13 cellular contexts compared by ENCODE assay signal in the genomic region with DNA sequence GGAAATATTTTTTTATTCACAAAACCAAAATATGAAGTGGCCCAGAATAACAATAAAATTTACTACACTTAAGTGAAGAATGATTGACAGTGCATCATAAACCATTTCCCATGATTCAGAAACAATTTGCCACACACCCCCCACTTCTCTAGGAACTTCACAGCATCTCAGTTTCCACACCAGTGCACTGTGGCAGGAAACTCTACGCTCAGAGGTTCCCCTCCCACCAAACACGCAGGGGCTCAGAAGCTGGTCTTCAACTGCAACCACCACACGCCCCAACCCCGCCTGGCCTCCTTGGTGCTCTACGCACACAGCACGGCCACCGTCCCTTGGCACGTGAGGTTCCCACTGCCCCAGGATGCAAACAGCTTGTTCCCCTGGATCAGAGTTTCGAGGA.
A peak's percentile ranks its signal among the peaks of the same experiment; 100 is the strongest.
DNase-seq lines count a peak whose midpoint lies in the region; ATAC-seq and TF ChIP-seq lines count a peak whose summit lies in the region.
"Had no signal": no experiment of that assay in that cellular context is flagged by ENCODE, and none has a peak within 500 bp of the region (broad histone marks: within the 10 kb centered on the region; RNA-seq: fewer than 3 reads in every experiment).

No MANE protein-coding gene starts in this region.

- H3K9me2 ChIP-seq in SK-N-SH = no peaks in the 10 kb centered on the region

- no peak for TF ChIP-seq EP300 in SK-N-SH (IDR thresholded peaks at IDR 0.05; ENCODE audit: borderline replicate concordance in 1 of 2, low read depth in 1 of 2, low read length in 1 of 2)

- H3K27me3 ChIP-seq in SK-N-SH (ENCODE audit: insufficient read depth) (no peaks in the 10 kb centered on the region), OCI-LY3 (ENCODE audit: low read depth, low read length) (no peaks in the 10 kb centered on the region)

- DNase-seq in SK-N-SH = peak; percentile 15
- DNase-seq in islet precursor cell = peak; percentile 2
- DNase-seq in stimulated activated CD8-positive, alpha-beta memory T cell treated with anti-CD3 and anti-CD28 coated beads, Interleukin-7, amount 100 ng/mL, for 4 hours (ENCODE audit: low read depth in 2 of 2) = peak; percentile 15 to 29
- no peak for DNase-seq in NCI-H2171 treated with DMSO at 0.1 percent for 48 hours (lab: John Stamatoyannopoulos, UW)
- DNase-seq in NCI-H446 treated with DMSO at 0.1 percent for 48 hours (lab: John Stamatoyannopoulos, UW) = no peak
- DNase-seq in GM13976 (ENCODE audit: low spot score) = no peak
- DNase-seq: 8988T; activated CD4-positive, alpha-beta memory T cell treated with anti-CD3 and anti-CD28 coated beads, Interleukin-2, amount 10 ng/mL, durations not matched to agents 7 days and 5 days; activated naive CD4-positive, alpha-beta T cell treated with anti-CD3 and anti-CD28 coated beads, Interleukin-2, amount 50 U/mL, for 16 hours; C1 segment of cervical spinal cord; DMS79 had no signal

- H3K4me2 ChIP-seq in SK-N-SH (no peak overlapping the region), OCI-LY3 (ENCODE audit: low read length) (peak overlapping the region; percentile 28)

- H3K4me1 ChIP-seq in SK-N-SH (ENCODE audit: control insufficient read depth in 1 of 2, insufficient read depth in 2 of 2, low read depth in 1 of 2, low read length in 1 of 2) (peaks cover 0 to 13% of the 10 kb centered on the region in 2 experiments; a peak in 1 of 4 replicates), OCI-LY3 (ENCODE audit: low read length) (peaks cover 4% of the 10 kb centered on the region; the same call in 1 of the 2 replicates)

- H3K27ac ChIP-seq in SK-N-SH (ENCODE audit: low read depth in 2 of 2, low read length in 1 of 2) = no peak overlapping the region
- no peak overlapping the region for H3K27ac ChIP-seq in OCI-LY3 (ENCODE audit: low read length)

- POLR2A ChIA-PET in SK-N-SH (lab: Yijun Ruan, JAX) = no interaction called here

- WGBS in SK-N-SH (ENCODE audit: low lambda C conversion rate) = 86% methylated on average over 9 of the region's 9 CpGs

- H3K36me3 ChIP-seq in SK-N-SH (replicated peaks in 1 of 2; ENCODE audit: control insufficient read depth in 1 of 2, insufficient read depth in 2 of 2, low read length in 1 of 2) (no peaks in the 10 kb centered on the region), OCI-LY3 (replicated peaks; ENCODE audit: low read depth, low read length) (no peaks in the 10 kb centered on the region)

- H3K4me3 ChIP-seq in SK-N-SH (ENCODE audit: low read depth in 2 of 2, low read length in 1 of 2) (no peak overlapping the region), OCI-LY3 (ENCODE audit: low read length) (no peak overlapping the region)

- in situ Hi-C loops in GM13976 (cut with MboI; ENCODE audit: low sequenced_read_pairs, unreplicated experiment) = no loop called here

- H3K79me2 ChIP-seq in SK-N-SH (ENCODE audit: insufficient read depth) = no peaks in the 10 kb centered on the region
- no peaks in the 10 kb centered on the region for H3K79me2 ChIP-seq in OCI-LY3 (ENCODE audit: low read length)

- H2AFZ ChIP-seq in SK-N-SH (ENCODE audit: low read depth) (no peak overlapping the region), OCI-LY3 (ENCODE audit: low read depth, low read length) (no peak overlapping the region)

- TF ChIP-seq CTCF in SK-N-SH (IDR thresholded peaks at IDR 0.05) (no peak), OCI-LY3 (IDR thresholded peaks at IDR 0.05; ENCODE audit: low read depth, low read length) (no peak), GM13976 (IDR thresholded peaks at IDR 0.05; ENCODE audit: borderline replicate concordance, control extremely low read depth, extremely low read depth, insufficient read depth, missing control alignments) (no peak)

- no peaks in the 10 kb centered on the region for H3F3A ChIP-seq in SK-N-SH (replicated peaks; ENCODE audit: insufficient read depth)

- ATAC-seq in SK-N-SH treated with all-trans-retinoic acid at 6 μM for 48 hours = no peak

- no peak for TF ChIP-seq RAD21 in SK-N-SH (IDR thresholded peaks at IDR 0.05; ENCODE audit: low read length)

- H4K20me1 ChIP-seq in SK-N-SH (ENCODE audit: insufficient read depth) = no peaks in the 10 kb centered on the region
- H4K20me1 ChIP-seq in OCI-LY3 (ENCODE audit: insufficient read depth, low read length) = no peaks in the 10 kb centered on the region

- CTCF ChIA-PET in SK-N-SH (lab: Yijun Ruan, JAX) = interaction anchor here (1.1 to 2.4 kb wide), 7 partner anchors 8 to 138 kb away, joined by 3 to 16 read pairs (median 4); no protein-coding TSS in a partner anchor

- H3K9me3 ChIP-seq in SK-N-SH (no peaks in the 10 kb centered on the region), OCI-LY3 (ENCODE audit: insufficient read depth, low read length) (no peaks in the 10 kb centered on the region)

- H3K9ac ChIP-seq in SK-N-SH = no peak overlapping the region
- H3K9ac ChIP-seq in OCI-LY3 (ENCODE audit: low read length) = no peak overlapping the region

TF ChIP-seq in SK-N-SH, 30 proteins besides CTCF, POLR2A, EP300 and RAD21 (continues in another document):
- TF ChIP-seq GABPA (IDR thresholded peaks at IDR 0.05; ENCODE audit: low read depth) (no peak), GATA2 (CRISPR knock-in tag; IDR thresholded peaks at IDR 0.05) (no peak), PBX3 (IDR thresholded peaks at IDR 0.05) (no peak), MXI1 (IDR thresholded peaks at IDR 0.05; ENCODE audit: low read depth, low read length) (no peak)
- TF ChIP-seq, protein P1, sequence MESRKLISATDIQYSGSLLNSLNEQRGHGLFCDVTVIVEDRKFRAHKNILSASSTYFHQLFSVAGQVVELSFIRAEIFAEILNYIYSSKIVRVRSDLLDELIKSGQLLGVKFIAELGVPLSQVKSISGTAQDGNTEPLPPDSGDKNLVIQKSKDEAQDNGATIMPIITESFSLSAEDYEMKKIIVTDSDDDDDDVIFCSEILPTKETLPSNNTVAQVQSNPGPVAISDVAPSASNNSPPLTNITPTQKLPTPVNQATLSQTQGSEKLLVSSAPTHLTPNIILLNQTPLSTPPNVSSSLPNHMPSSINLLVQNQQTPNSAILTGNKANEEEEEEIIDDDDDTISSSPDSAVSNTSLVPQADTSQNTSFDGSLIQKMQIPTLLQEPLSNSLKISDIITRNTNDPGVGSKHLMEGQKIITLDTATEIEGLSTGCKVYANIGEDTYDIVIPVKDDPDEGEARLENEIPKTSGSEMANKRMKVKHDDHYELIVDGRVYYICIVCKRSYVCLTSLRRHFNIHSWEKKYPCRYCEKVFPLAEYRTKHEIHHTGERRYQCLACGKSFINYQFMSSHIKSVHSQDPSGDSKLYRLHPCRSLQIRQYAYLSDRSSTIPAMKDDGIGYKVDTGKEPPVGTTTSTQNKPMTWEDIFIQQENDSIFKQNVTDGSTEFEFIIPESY (IDR thresholded peaks at IDR 0.05; ENCODE audit: borderline replicate concordance, low read depth) = no peak

TF ChIP-seq in SK-N-SH treated with all-trans-retinoic acid at 6 μM for 48 hours, 23 proteins besides CTCF, POLR2A, EP300 and RAD21:
- TF ChIP-seq TCF4 (CRISPR knock-in tag; IDR thresholded peaks at IDR 0.05; ENCODE audit: borderline replicate concordance) (no peak), PPARA (CRISPR knock-in tag; IDR thresholded peaks at IDR 0.05; ENCODE audit: borderline replicate concordance) (no peak), RARB (CRISPR knock-in tag; IDR thresholded peaks at IDR 0.05) (no peak), ZFP30 (CRISPR knock-in tag; IDR thresholded peaks at IDR 0.05) (no peak), OSR1 (CRISPR knock-in tag; IDR thresholded peaks at IDR 0.05) (no peak), PATZ1 (CRISPR knock-in tag; IDR thresholded peaks at IDR 0.05; ENCODE audit: borderline replicate concordance) (no peak), ZNF565 (CRISPR knock-in tag; conservative IDR thresholded peaks at IDR 0.05; ENCODE audit: low read depth) (no peak), ZC3H10 (CRISPR knock-in tag; IDR thresholded peaks at IDR 0.05) (no peak), BACH2 (CRISPR knock-in tag; IDR thresholded peaks at IDR 0.05; ENCODE audit: borderline replicate concordance) (no peak)

Comparison
In these comparisons a context has a peak if more than half of its experiments do, and no peak if none do; other contexts are left out.
1. DNase-seq: peak in SK-N-SH (single experiment), islet precursor cell (single experiment) and stimulated activated CD8-positive, alpha-beta memory T cell treated with anti-CD3 and anti-CD28 coated beads, Interleukin-7, amount 100 ng/mL, for 4 hours (2 of 2); none in NCI-H2171 treated with DMSO at 0.1 percent for 48 hours (single experiment), NCI-H446 treated with DMSO at 0.1 percent for 48 hours (single experiment) and GM13976 (single experiment).